ENCODE assay signal across 9 cellular contexts in the genomic region with DNA sequence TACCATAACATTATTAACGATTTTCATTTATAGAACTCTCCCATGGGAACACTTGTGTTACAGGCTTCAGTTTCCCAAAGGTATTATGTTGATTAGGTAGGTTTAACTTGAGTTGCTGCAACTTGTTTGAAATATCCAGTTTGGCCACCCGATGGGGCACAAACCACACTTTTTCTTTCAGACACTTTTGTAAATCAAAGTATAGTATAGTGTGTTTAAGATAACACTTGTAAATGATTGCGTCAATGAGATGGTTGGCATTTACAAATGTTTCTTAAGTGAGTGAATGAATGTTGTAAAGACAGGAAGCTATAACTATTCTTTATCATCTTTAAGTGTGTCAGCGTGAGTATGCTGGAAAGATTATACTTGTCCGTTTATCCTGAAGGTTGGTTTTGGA. TPM values are rescaled to one million over a fixed set of nuclear protein-coding genes. Genes with fewer than 3 reads are reported as not detected.
DNase-seq lines count a peak whose midpoint lies in the region; ATAC-seq and TF ChIP-seq lines count a peak whose summit lies in the region.
"Had no signal": no experiment of that assay in that cellular context is flagged by ENCODE, and none has a peak within 500 bp of the region (broad histone marks: within the 10 kb centered on the region; RNA-seq: fewer than 3 reads in every experiment).

No MANE protein-coding gene starts in this region.

- peaks cover 19 to 22% of the 10 kb centered on the region in 2 experiments; a peak in 3 of 4 replicates for H3K4me1 ChIP-seq in SK-N-SH (ENCODE audit: control insufficient read depth in 1 of 2, insufficient read depth in 2 of 2, low read depth in 1 of 2, low read length in 1 of 2)
- peaks cover 37% of the 10 kb centered on the region for H3K4me1 ChIP-seq in endocrine pancreas (ENCODE audit: control insufficient read depth, insufficient read depth, low read length)

- H3K27me3 ChIP-seq in SK-N-SH (ENCODE audit: insufficient read depth) (no peaks in the 10 kb centered on the region), endocrine pancreas (ENCODE audit: control insufficient read depth, insufficient read depth, low read length) (no peaks in the 10 kb centered on the region)

- H3K4me2 ChIP-seq in SK-N-SH = no peak overlapping the region

- POLR2A ChIA-PET in SK-N-SH (lab: Yijun Ruan, JAX) = no interaction called here

- peaks cover 3% of the 10 kb centered on the region for H3F3A ChIP-seq in SK-N-SH (replicated peaks; ENCODE audit: insufficient read depth)

- H3K9ac ChIP-seq in SK-N-SH (no peak overlapping the region), endocrine pancreas (ENCODE audit: control insufficient read depth, insufficient read depth, low read length) (peak overlapping the region; percentile 26)

- no peak overlapping the region for H3K27ac ChIP-seq in SK-N-SH (ENCODE audit: low read depth in 2 of 2, low read length in 1 of 2)

- peak; percentile 74 for TF ChIP-seq RAD21 in SK-N-SH (IDR thresholded peaks at IDR 0.05; ENCODE audit: low read length)

- TF ChIP-seq CTCF in SK-N-SH (IDR thresholded peaks at IDR 0.05) = peak; percentile 49

- no peak for ATAC-seq in SK-N-SH treated with all-trans-retinoic acid at 6 μM for 48 hours

- DNase-seq in SK-N-SH (no peak), NCI-H526 treated with DMSO at 0.1 percent for 48 hours (lab: John Stamatoyannopoulos, UW) (peak; percentile 35), renal cortical epithelial cell (ENCODE audit: low read depth) (peak; percentile 37), RKO (ENCODE audit: low spot score) (no peak)
- DNase-seq in effector CD8-positive, alpha-beta T cell (lab: John Stamatoyannopoulos, UW) = no peak
- no peak for DNase-seq in activated CD4-positive, alpha-beta T cell treated with anti-CD3 and anti-CD28 coated beads, Interleukin-2, amount 50 U/mL, for 48 hours
- DNase-seq: stimulated activated CD4-positive, alpha-beta T cell treated with anti-CD3 and anti-CD28 coated beads, Interleukin-1b, Interleukin-23, amount 100 ng/mL, for 48 hours had no signal

- CTCF ChIA-PET in SK-N-SH (lab: Yijun Ruan, JAX) = interaction anchor here (1.0 to 3.9 kb wide), 9 partner anchors 12 to 506 kb away, joined by 3 to 50 read pairs (median 5); no protein-coding TSS in a partner anchor

- no peak overlapping the region for H2AFZ ChIP-seq in SK-N-SH (ENCODE audit: low read depth)

- H3K9me2 ChIP-seq in SK-N-SH = no peaks in the 10 kb centered on the region

- peaks cover 19% of the 10 kb centered on the region for H4K20me1 ChIP-seq in SK-N-SH (ENCODE audit: insufficient read depth)

- H3K79me2 ChIP-seq in SK-N-SH (ENCODE audit: insufficient read depth) = peaks cover 75% of the 10 kb centered on the region

- H3K36me3 ChIP-seq in SK-N-SH (replicated peaks in 1 of 2; ENCODE audit: control insufficient read depth in 1 of 2, insufficient read depth in 2 of 2, low read length in 1 of 2) (peaks cover 0 to 4% of the 10 kb centered on the region in 2 experiments), endocrine pancreas (ENCODE audit: control insufficient read depth, insufficient read depth, low read length) (no peaks in the 10 kb centered on the region)

- H3K9me3 ChIP-seq in SK-N-SH (no peaks in the 10 kb centered on the region), endocrine pancreas (ENCODE audit: control insufficient read depth, low read length) (no peaks in the 10 kb centered on the region)

- WGBS in SK-N-SH (ENCODE audit: low lambda C conversion rate) = 83% methylated on average over 5 of the region's 5 CpGs

- TF ChIP-seq EP300 in SK-N-SH (IDR thresholded peaks at IDR 0.05; ENCODE audit: borderline replicate concordance in 1 of 2, low read depth in 1 of 2, low read length in 1 of 2) = no peak

- H3K4me3 ChIP-seq in SK-N-SH (ENCODE audit: low read depth in 2 of 2, low read length in 1 of 2) (no peak overlapping the region), endocrine pancreas (ENCODE audit: control insufficient read depth, insufficient read depth, low read length) (peak overlapping the region; percentile 56)

TF ChIP-seq in SK-N-SH, 30 proteins besides CTCF, POLR2A, EP300 and RAD21:
- TF ChIP-seq RCOR1 (IDR thresholded peaks at IDR 0.05; ENCODE audit: low read length) (no peak), POLR2AphosphoS5 (IDR thresholded peaks at IDR 0.05; ENCODE audit: low read depth, low read length) (no peak), FOXM1 (IDR thresholded peaks at IDR 0.05; ENCODE audit: low read depth) (no peak), NFIC (IDR thresholded peaks at IDR 0.05; ENCODE audit: borderline replicate concordance) (no peak), TCF12 (IDR thresholded peaks at IDR 0.05) (no peak), TAF1 (IDR thresholded peaks at IDR 0.05; ENCODE audit: borderline replicate concordance, low read depth, low read length) (no peak), SMC3 (IDR thresholded peaks at IDR 0.05; ENCODE audit: low read depth, low read length) (peak; percentile 46; the same call in 1 of the 2 replicates), RXRA (IDR thresholded peaks at IDR 0.05; ENCODE audit: borderline replicate concordance, low read depth) (no peak)
TF ChIP-seq in SK-N-SH: peak in this region for 1.

TF ChIP-seq in SK-N-SH treated with all-trans-retinoic acid at 6 μM for 48 hours, 23 proteins besides CTCF, POLR2A, EP300 and RAD21:
- no peak for TF ChIP-seq ISL1 (CRISPR knock-in tag; IDR thresholded peaks at IDR 0.05)

RNA-seq across cellular contexts. Expression of a gene that starts 4.3 kb away (rescaled TPM):
- polyA plus RNA-seq in SK-N-SH (2012; rRNA removed) = 7.9 and 11.5 TPM in 2 replicates
- polyA plus RNA-seq in SK-N-SH (2012; cell fraction: cytosol; rRNA removed) = 11.4 and 12.2 TPM in 2 replicates
- polyA plus RNA-seq in SK-N-SH (2012; cell fraction: nucleus; rRNA removed) = 4.1 and 6.8 TPM in 2 replicates
- 35.4 and 53.6 TPM in 2 replicates for total RNA-seq in renal cortical epithelial cell

Comparison
In these comparisons a context has a peak if more than half of its experiments do, and no peak if none do; other contexts are left out.
1. DNase-seq: peak in NCI-H526 treated with DMSO at 0.1 percent for 48 hours (single experiment) and renal cortical epithelial cell (single experiment); none in SK-N-SH (single experiment), effector CD8-positive, alpha-beta T cell (single experiment), activated CD4-positive, alpha-beta T cell treated with anti-CD3 and anti-CD28 coated beads, Interleukin-2, amount 50 U/mL, for 48 hours (0 of 2) and RKO (single experiment).